34 cellular contexts compared by ENCODE assay signal in genomic region chr22:39805117-39805516, GRCh38.
DNase-seq lines count a peak whose midpoint lies in the region; ATAC-seq lines count a peak whose summit lies in the region.
"Had no signal": no experiment of that assay in that cellular context is flagged by ENCODE, and none has a peak within 500 bp of the region (broad histone marks: within the 10 kb centered on the region; RNA-seq: fewer than 3 reads in every experiment).

No MANE protein-coding gene starts in this region.

- H3K36me3 Mint-ChIP-seq in T-helper 17 cell (ENCODE audit: low read depth): peaks cover 11% of the 10 kb centered on the region
- H3K36me3 Mint-ChIP-seq: CD14-positive monocyte; CD4-positive, alpha-beta memory T cell; CD4-positive, CD25-positive, alpha-beta regulatory T cell; CD8-positive, alpha-beta memory T cell; CD8-positive, alpha-beta T cell had no signal

- no peak overlapping the region for H4K91ac ChIP-seq in trophoblast cell (ENCODE audit: low read depth, low read length)

- DNase-seq in T-helper 17 cell (no peak), trophoblast cell (no peak), putamen (ENCODE audit: low spot score) (peak; percentile 64), globus pallidus (ENCODE audit: low spot score) (no peak), HPDE6-E6E7 (ENCODE audit: extremely low spot score) (no peak), GM23248 (no peak)
- DNase-seq: 8988T; ACHN; AML-193; BE2C; C1 segment of cervical spinal cord; Caco-2; Calu3; CD4-positive, alpha-beta memory T cell; CD4-positive, alpha-beta T cell; CD4-positive, CD25-positive, alpha-beta regulatory T cell; CD8-positive, alpha-beta memory T cell; CD8-positive, alpha-beta T cell; COR-L47; DMS 273 treated with DMSO at 0.1 percent for 48 hours; DMS153; DMS53; DMS79; DMS79 treated with DMSO at 0.1 percent for 48 hours; DND-41; EL had no signal

- H4K12ac ChIP-seq in trophoblast cell (ENCODE audit: low read depth, low read length): no peak overlapping the region

- no peak overlapping the region for H4K8ac ChIP-seq in trophoblast cell (ENCODE audit: low read depth, low read length)

- H3K18ac ChIP-seq in trophoblast cell (ENCODE audit: low read length): no peak overlapping the region

- H3K27me3 Mint-ChIP-seq in T-helper 17 cell: peaks cover 33% of the 10 kb centered on the region
- H3K27me3 Mint-ChIP-seq: CD4-positive, alpha-beta T cell had no signal

- no peaks in the 10 kb centered on the region for H3K79me1 ChIP-seq in trophoblast cell (ENCODE audit: low read length)

- no peak overlapping the region for H3K4ac ChIP-seq in trophoblast cell (ENCODE audit: low read depth, low read length)

- H2BK5ac ChIP-seq in trophoblast cell (ENCODE audit: low read depth, low read length, poor library complexity): no peak overlapping the region

- no peak overlapping the region for H3K14ac ChIP-seq in trophoblast cell (ENCODE audit: low read length)

- H3K27ac ChIP-seq in BLaER1: no peak overlapping the region
- no peak overlapping the region for H3K27ac ChIP-seq in trophoblast cell (ENCODE audit: low read depth, low read length)
- no peak overlapping the region for H3K27ac ChIP-seq in GM23248
- H3K27ac ChIP-seq: 22Rv1; A549; BLaER1 treated with 17β-estradiol and CSF1 and Interleukin-3, amounts not matched to agents 10 nM and 100 nM; C4-2B had no signal

- no peak overlapping the region for H3K9ac ChIP-seq in BLaER1
- no peak overlapping the region for H3K9ac ChIP-seq in trophoblast cell (ENCODE audit: low read length)
- H3K9ac ChIP-seq in GM23248: no peak overlapping the region
- H3K9ac ChIP-seq: BLaER1 treated with 17β-estradiol and CSF1 and Interleukin-3, amounts not matched to agents 10 nM and 100 nM had no signal

- H3K27me3 ChIP-seq in BLaER1: no peaks in the 10 kb centered on the region
- no peaks in the 10 kb centered on the region for H3K27me3 ChIP-seq in trophoblast cell (ENCODE audit: insufficient read depth, low read length)
- H3K27me3 ChIP-seq in GM23248 (replicated peaks; ENCODE audit: insufficient read depth): peaks cover 52% of the 10 kb centered on the region

- ATAC-seq in T-helper 17 cell (no peak), GM18519 (IDR thresholded peaks at IDR 0.05; ENCODE audit: low FRiP score, unreplicated experiment) (no peak)
- ATAC-seq: A549; CD8-positive, alpha-beta T cell had no signal

- H3K9me3 ChIP-seq in BLaER1 (no peaks in the 10 kb centered on the region; the same call in 1 of the 2 replicates), T-helper 17 cell (ENCODE audit: control insufficient read depth, low read length, poor library complexity, severe bottlenecking) (no peaks in the 10 kb centered on the region), trophoblast cell (ENCODE audit: insufficient read depth, low read depth, low read length) (no peaks in the 10 kb centered on the region), GM23248 (ENCODE audit: low read depth) (no peaks in the 10 kb centered on the region)
- H3K9me3 ChIP-seq: A549, BE2C, Caco-2 had no signal

- H3K4me3 Mint-ChIP-seq in T-helper 17 cell: no peak overlapping the region
- H3K4me3 Mint-ChIP-seq: B cell; CD14-positive monocyte; CD4-positive, alpha-beta memory T cell; CD4-positive, alpha-beta T cell; CD4-positive, CD25-positive, alpha-beta regulatory T cell; CD8-positive, alpha-beta memory T cell; CD8-positive, alpha-beta T cell had no signal

- H3K4me3 ChIP-seq in BLaER1 (no peak overlapping the region), trophoblast cell (ENCODE audit: low read depth, low read length) (no peak overlapping the region), GM23248 (no peak overlapping the region)
- H3K4me3 ChIP-seq: A549; BLaER1 treated with 17β-estradiol and CSF1 and Interleukin-3, amounts not matched to agents 10 nM and 100 nM had no signal

- H2AK5ac ChIP-seq in trophoblast cell (ENCODE audit: low read length): no peak overlapping the region

- H3K23ac ChIP-seq in trophoblast cell (ENCODE audit: low read length): peak overlapping the region; percentile 50

- no peaks in the 10 kb centered on the region for H3K36me3 ChIP-seq in BLaER1
- H3K36me3 ChIP-seq in trophoblast cell (ENCODE audit: control insufficient read depth in 1 of 2, insufficient read depth in 2 of 2, low read length in 2 of 2): no peaks in the 10 kb centered on the region
- H3K36me3 ChIP-seq in GM23248 (ENCODE audit: low read depth): no peaks in the 10 kb centered on the region
- H3K36me3 ChIP-seq: BE2C; BLaER1 treated with 17β-estradiol and CSF1 and Interleukin-3, amounts not matched to agents 10 nM and 100 nM had no signal

- H3K4me2 ChIP-seq in BLaER1 (peak overlapping the region; percentile 10; the same call in 1 of the 2 replicates), trophoblast cell (ENCODE audit: low read length) (no peak overlapping the region), GM23248 (ENCODE audit: unreplicated experiment) (no peak overlapping the region)
- H3K4me2 ChIP-seq: A549 had no signal

- peak overlapping the region; percentile 43 for H3K27ac Mint-ChIP-seq in T-helper 17 cell
- H3K27ac Mint-ChIP-seq: B cell; CD14-positive monocyte; CD4-positive, alpha-beta memory T cell; CD4-positive, alpha-beta T cell; CD8-positive, alpha-beta memory T cell; CD8-positive, alpha-beta T cell had no signal

- H3K79me2 ChIP-seq in trophoblast cell (ENCODE audit: control insufficient read depth, insufficient read depth, low read length, poor library complexity): no peaks in the 10 kb centered on the region
- no peaks in the 10 kb centered on the region for H3K79me2 ChIP-seq in GM23248 (ENCODE audit: insufficient read depth)

- no peak overlapping the region for H2BK120ac ChIP-seq in trophoblast cell (ENCODE audit: insufficient read depth, low read length, poor library complexity)

- no peaks in the 10 kb centered on the region for H3F3A ChIP-seq in GM23248 (ENCODE audit: insufficient read depth)

- no CpG with 5 or more reads among the region's 5 CpGs for WGBS in trophoblast cell (ENCODE audit: extremely low coverage, insufficient coverage, insufficient read length)
- 51 to 54% methylated on average over 5 of the region's 5 CpGs for WGBS in GM23248 (ENCODE audit: low coverage in 1 of 2, low lambda C conversion rate in 2 of 2, missing lambda C conversion rate in 2 of 2), 2 experiments

- H3K9me2 ChIP-seq in GM23248 (ENCODE audit: insufficient read depth): no peaks in the 10 kb centered on the region

- H2AFZ ChIP-seq in trophoblast cell (ENCODE audit: insufficient read depth, low read length, poor library complexity) (no peak overlapping the region), GM23248 (no peak overlapping the region)

- no peaks in the 10 kb centered on the region for H4K20me1 ChIP-seq in BLaER1
- no peaks in the 10 kb centered on the region for H4K20me1 ChIP-seq in GM23248 (ENCODE audit: insufficient read depth)
- H4K20me1 ChIP-seq: BLaER1 treated with 17β-estradiol and CSF1 and Interleukin-3, amounts not matched to agents 10 nM and 100 nM had no signal

- H3K4me1 ChIP-seq in BLaER1: peaks cover 8% of the 10 kb centered on the region
- H3K4me1 ChIP-seq in trophoblast cell (ENCODE audit: control insufficient read depth in 1 of 2, insufficient read depth in 2 of 2, low read length in 2 of 2): no peaks in the 10 kb centered on the region
- no peaks in the 10 kb centered on the region for H3K4me1 ChIP-seq in GM23248 (ENCODE audit: insufficient read depth)
- H3K4me1 ChIP-seq: A549, BE2C, Caco-2 had no signal

- H3K4me1 Mint-ChIP-seq in T-helper 17 cell: peaks cover 21% of the 10 kb centered on the region

- in situ Hi-C loops in GM23248 (cut with MboI): no loop called here

- H2BK12ac ChIP-seq in trophoblast cell (ENCODE audit: low read length): no peak overlapping the region
